13 cellular contexts compared by ENCODE assay signal in the genomic region with DNA sequence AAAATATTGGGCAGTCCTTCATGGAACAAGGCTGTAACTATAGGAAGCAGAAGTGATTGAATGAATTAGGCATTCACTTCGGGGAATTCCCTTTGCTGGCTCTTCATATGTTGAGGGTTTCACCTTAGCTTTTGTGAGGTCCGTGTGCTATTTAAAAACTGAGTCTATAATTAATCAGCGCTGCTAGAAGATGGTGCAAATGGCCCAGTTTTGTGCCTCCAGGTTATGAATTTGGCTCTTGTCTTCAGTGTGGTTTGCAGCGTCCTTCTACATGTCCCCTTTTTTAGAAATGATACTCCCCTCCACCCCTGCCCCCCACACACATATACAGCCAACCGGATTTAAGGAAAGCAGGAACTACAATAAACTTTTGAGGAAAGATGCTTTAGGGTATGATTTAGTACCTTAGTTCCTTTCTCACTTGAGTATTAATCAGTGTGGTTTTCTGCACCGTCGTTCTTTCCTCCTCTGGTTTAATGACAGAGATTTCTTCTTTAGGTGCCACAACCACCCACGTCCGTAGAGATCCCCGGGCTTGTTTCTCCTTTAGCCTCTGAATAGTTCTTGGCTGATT.
DNase-seq lines count a peak whose midpoint lies in the region; ATAC-seq and TF ChIP-seq lines count a peak whose summit lies in the region.
"Had no signal": no experiment of that assay in that cellular context is flagged by ENCODE, and none has a peak within 500 bp of the region (broad histone marks: within the 10 kb centered on the region; RNA-seq: fewer than 3 reads in every experiment).

No MANE protein-coding gene starts in this region.

- no peaks in the 10 kb centered on the region for H3K36me3 ChIP-seq in colonic mucosa
- H3K36me3 ChIP-seq in hepatocyte (replicated peaks; ENCODE audit: insufficient read depth, low read depth): no peaks in the 10 kb centered on the region
- H3K36me3 ChIP-seq in aorta (ENCODE audit: control insufficient read depth in 1 of 2, insufficient read depth in 2 of 2, low read length in 1 of 2): peaks cover 0 to under 1% of the 10 kb centered on the region in 2 donors
- H3K36me3 ChIP-seq in A673 (ENCODE audit: insufficient read depth, low read length, poor library complexity, severe bottlenecking): no peaks in the 10 kb centered on the region

- H3K4me3 ChIP-seq in colonic mucosa: no peak overlapping the region
- H3K4me3 ChIP-seq in hepatocyte: no peak overlapping the region
- H3K4me3 ChIP-seq in aorta (ENCODE audit: low read length in 2 of 2): no peak overlapping the region
- H3K4me3 ChIP-seq in A673 (ENCODE audit: low read depth, low read length, poor library complexity, severe bottlenecking): no peak overlapping the region

- H2AFZ ChIP-seq in hepatocyte: no peak overlapping the region

- CTCF ChIA-PET in A673 (lab: Charles Lee): no interaction called here

- POLR2A ChIA-PET in A673 (lab: Charles Lee; ENCODE audit: low non-redundant PET): no interaction called here

- ATAC-seq in GM18517 (IDR thresholded peaks at IDR 0.05; ENCODE audit: unreplicated experiment) (peak; percentile 85), GM21390 (IDR thresholded peaks at IDR 0.05; ENCODE audit: unreplicated experiment) (peak; percentile 84), HG03139 (IDR thresholded peaks at IDR 0.05; ENCODE audit: unreplicated experiment) (peak; percentile 67), naive B cell (ENCODE audit: low read depth in 2 of 2) (peak; percentile 96 to 98), aorta (ENCODE audit: low FRiP score) (no peak)

- peak overlapping the region; percentile 7 to 78 (median 70) for H3K4me3 Mint-ChIP-seq in naive B cell

- no peaks in the 10 kb centered on the region for H3K9me3 ChIP-seq in colonic mucosa
- no peaks in the 10 kb centered on the region for H3K9me3 ChIP-seq in hepatocyte (ENCODE audit: low read depth)
- H3K9me3 ChIP-seq in aorta (ENCODE audit: control insufficient read depth, low read length): no peaks in the 10 kb centered on the region
- no peaks in the 10 kb centered on the region for H3K9me3 ChIP-seq in A673 (ENCODE audit: low read depth, low read length, poor library complexity, severe bottlenecking)

- intact Hi-C loops in colonic mucosa (cut with DNase I) (no loop called here), aorta (cut with DNase I) (no loop called here), A673 (cut with micrococcal nuclease; ENCODE audit: unreplicated experiment) (no loop called here)

- H3K9me3 Mint-ChIP-seq in naive B cell: no peaks in the 10 kb centered on the region

- H3K36me3 Mint-ChIP-seq in naive B cell: peaks cover 6 to 14% of the 10 kb centered on the region in 2 donors

- no peak overlapping the region for H3K4me2 ChIP-seq in hepatocyte

- H3K27ac ChIP-seq in colonic mucosa (no peak overlapping the region), hepatocyte (no peak overlapping the region), aorta (ENCODE audit: low read depth in 1 of 2, low read length in 2 of 2) (no peak overlapping the region), A673 (ENCODE audit: low read depth, low read length, poor library complexity, severe bottlenecking) (no peak overlapping the region)

- H3K9ac ChIP-seq in colonic mucosa (ENCODE audit: low read depth in 2 of 2, low read length in 2 of 2): no peak overlapping the region

- no TSS peak for BruUV-seq in A673 (replicated peaks; lab: Mats Ljungman, UMichigan)

- no peaks in the 10 kb centered on the region for H3K79me2 ChIP-seq in hepatocyte

- TF ChIP-seq CTCF in colonic mucosa (IDR thresholded peaks at IDR 0.05): no peak
- TF ChIP-seq CTCF in hepatocyte (IDR thresholded peaks at IDR 0.05; ENCODE audit: poor library complexity): no peak
- no peak for TF ChIP-seq CTCF in A673 (conservative IDR thresholded peaks at IDR 0.05; ENCODE audit: low read depth, low read length)

- WGBS in hepatocyte (ENCODE audit: low lambda C conversion rate, missing lambda C conversion rate): 93% methylated on average over 10 of the region's 10 CpGs
- 87 to 90% methylated on average over 10 of the region's 10 CpGs for WGBS in aorta, 2 donors

- no peaks in the 10 kb centered on the region for H3K27me3 Mint-ChIP-seq in naive B cell

- no peaks in the 10 kb centered on the region for H3K9me2 ChIP-seq in hepatocyte (replicated peaks; ENCODE audit: insufficient read depth)

- H3K27ac Mint-ChIP-seq in naive B cell: peak overlapping the region; percentile 37 to 83 (median 70)

- H4K20me1 ChIP-seq in hepatocyte (ENCODE audit: insufficient read depth, poor library complexity, severe bottlenecking): no peaks in the 10 kb centered on the region

- H3K27me3 ChIP-seq in colonic mucosa: no peaks in the 10 kb centered on the region
- H3K27me3 ChIP-seq in hepatocyte: no peaks in the 10 kb centered on the region
- no peaks in the 10 kb centered on the region for H3K27me3 ChIP-seq in aorta (ENCODE audit: control insufficient read depth in 1 of 2, insufficient read depth in 2 of 2, low read length in 1 of 2)
- no peaks in the 10 kb centered on the region for H3K27me3 ChIP-seq in A673 (replicated peaks; ENCODE audit: insufficient read depth, low read depth, low read length, poor library complexity)

- DNase-seq in naive B cell (peak; percentile 40), colonic mucosa (no peak), hepatocyte (ENCODE audit: low spot score) (no peak), aorta (no peak), A673 (ENCODE audit: low spot score) (no peak)
- DNase-seq: activated CD4-positive, alpha-beta T cell treated with anti-CD3 and anti-CD28 coated beads, Interleukin-2, amount 50 U/mL, for 1 hour; NCI-H2081; RPMI8226; small intestine; substantia nigra had no signal

- H3K4me1 ChIP-seq in colonic mucosa: no peaks in the 10 kb centered on the region
- no peaks in the 10 kb centered on the region for H3K4me1 ChIP-seq in hepatocyte (ENCODE audit: insufficient read depth)
- no peaks in the 10 kb centered on the region for H3K4me1 ChIP-seq in aorta (ENCODE audit: control insufficient read depth in 1 of 2, insufficient read depth in 2 of 2, low read length in 2 of 2)
- no peaks in the 10 kb centered on the region for H3K4me1 ChIP-seq in A673 (ENCODE audit: insufficient read depth, low read length, poor library complexity, severe bottlenecking)

- peaks cover 16 to 36% (median 35%) of the 10 kb centered on the region in 3 donors for H3K4me1 Mint-ChIP-seq in naive B cell
